In the genomic region with DNA sequence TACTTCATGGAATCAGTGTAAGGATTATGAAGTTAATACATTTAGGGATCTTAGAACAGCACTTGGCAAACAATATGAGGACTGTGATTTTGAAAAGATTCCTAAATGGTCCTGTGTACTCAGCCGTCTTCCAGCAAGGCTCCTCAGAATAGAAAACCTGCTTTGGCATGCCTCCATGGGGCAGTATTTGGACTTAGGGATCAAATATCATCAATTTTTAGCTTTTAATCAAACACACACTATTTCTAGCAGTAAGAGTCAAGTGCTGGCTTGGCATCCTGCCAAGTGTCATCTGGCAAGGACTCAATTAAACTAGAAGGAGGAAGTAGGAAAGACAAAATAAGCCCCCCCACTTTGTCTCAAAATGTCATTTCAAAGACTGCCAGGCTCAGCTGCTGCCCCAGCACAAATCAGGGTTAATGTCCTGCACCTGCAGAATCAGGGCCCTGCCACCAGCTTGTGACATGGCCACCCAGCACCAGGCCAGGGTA, we compare ENCODE assay signal across 1 cellular context.
TF ChIP-seq lines count a peak whose summit lies in the region.

No MANE protein-coding gene starts in this region.

TF ChIP-seq in HEK293, 187 proteins besides CTCF, POLR2A, EP300 and RAD21 (continued from another document and continues in another):
- TF ChIP-seq SP2 (tag by site-specific recombination; IDR thresholded peaks at IDR 0.05) (no peak), KLF16 (tag by site-specific recombination; IDR thresholded peaks at IDR 0.05) (0 out of 2 replicates have a peak, but pooled peaks have one; percentile 37), ZNF747 (tag by site-specific recombination; IDR thresholded peaks at IDR 0.05) (no peak), ZNF274 (IDR thresholded peaks at IDR 0.05; ENCODE audit: low read length) (no peak), ZNF274 (tag by site-specific recombination; IDR thresholded peaks at IDR 0.05; ENCODE audit: borderline replicate concordance) (no peak), ZBTB17 (tag by site-specific recombination; IDR thresholded peaks at IDR 0.05) (peak; percentile 15; the same call in 1 of the 2 replicates), ZNF202 (tag by site-specific recombination; IDR thresholded peaks at IDR 0.05; ENCODE audit: borderline replicate concordance) (no peak), ZFP41 (tag by site-specific recombination; IDR thresholded peaks at IDR 0.05; ENCODE audit: borderline replicate concordance) (no peak), ZBTB48 (tag by site-specific recombination; IDR thresholded peaks at IDR 0.05) (peak; percentile 71), TCF7L2 (IDR thresholded peaks at IDR 0.05; ENCODE audit: borderline replicate concordance, low read depth, low read length) (no peak), ZNF16 (tag by site-specific recombination; IDR thresholded peaks at IDR 0.05; ENCODE audit: low read depth) (no peak), ZNF768 (tag by site-specific recombination; IDR thresholded peaks at IDR 0.05) (no peak), WT1 (tag by site-specific recombination; IDR thresholded peaks at IDR 0.05) (no peak), GLIS1 (tag by site-specific recombination; IDR thresholded peaks at IDR 0.05) (no peak), ZNF423 (tag by site-specific recombination; IDR thresholded peaks at IDR 0.05) (no peak), ZNF776 (tag by site-specific recombination; IDR thresholded peaks at IDR 0.05; ENCODE audit: borderline replicate concordance) (no peak), ZNF404 (tag by site-specific recombination; IDR thresholded peaks at IDR 0.05) (no peak), KLF7 (tag by site-specific recombination; IDR thresholded peaks at IDR 0.05; ENCODE audit: borderline replicate concordance) (no peak), ZNF670 (tag by site-specific recombination; IDR thresholded peaks at IDR 0.05; ENCODE audit: low read depth) (no peak), ZNF324 (tag by site-specific recombination; IDR thresholded peaks at IDR 0.05) (no peak), ZNF350 (tag by site-specific recombination; IDR thresholded peaks at IDR 0.05) (peak; percentile 95), ZNF354C (tag by site-specific recombination; IDR thresholded peaks at IDR 0.05; ENCODE audit: borderline replicate concordance, low read depth) (no peak), ZNF112 (tag by site-specific recombination; IDR thresholded peaks at IDR 0.05) (peak; percentile 72; the same call in 1 of the 2 replicates), ZNF76 (tag by site-specific recombination; IDR thresholded peaks at IDR 0.05; ENCODE audit: borderline replicate concordance, low read depth) (no peak)
- TF ChIP-seq, protein P1, sequence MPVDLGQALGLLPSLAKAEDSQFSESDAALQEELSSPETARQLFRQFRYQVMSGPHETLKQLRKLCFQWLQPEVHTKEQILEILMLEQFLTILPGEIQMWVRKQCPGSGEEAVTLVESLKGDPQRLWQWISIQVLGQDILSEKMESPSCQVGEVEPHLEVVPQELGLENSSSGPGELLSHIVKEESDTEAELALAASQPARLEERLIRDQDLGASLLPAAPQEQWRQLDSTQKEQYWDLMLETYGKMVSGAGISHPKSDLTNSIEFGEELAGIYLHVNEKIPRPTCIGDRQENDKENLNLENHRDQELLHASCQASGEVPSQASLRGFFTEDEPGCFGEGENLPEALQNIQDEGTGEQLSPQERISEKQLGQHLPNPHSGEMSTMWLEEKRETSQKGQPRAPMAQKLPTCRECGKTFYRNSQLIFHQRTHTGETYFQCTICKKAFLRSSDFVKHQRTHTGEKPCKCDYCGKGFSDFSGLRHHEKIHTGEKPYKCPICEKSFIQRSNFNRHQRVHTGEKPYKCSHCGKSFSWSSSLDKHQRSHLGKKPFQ (tag by site-specific recombination; IDR thresholded peaks at IDR 0.05), result no peak
- TF ChIP-seq, protein P2, sequence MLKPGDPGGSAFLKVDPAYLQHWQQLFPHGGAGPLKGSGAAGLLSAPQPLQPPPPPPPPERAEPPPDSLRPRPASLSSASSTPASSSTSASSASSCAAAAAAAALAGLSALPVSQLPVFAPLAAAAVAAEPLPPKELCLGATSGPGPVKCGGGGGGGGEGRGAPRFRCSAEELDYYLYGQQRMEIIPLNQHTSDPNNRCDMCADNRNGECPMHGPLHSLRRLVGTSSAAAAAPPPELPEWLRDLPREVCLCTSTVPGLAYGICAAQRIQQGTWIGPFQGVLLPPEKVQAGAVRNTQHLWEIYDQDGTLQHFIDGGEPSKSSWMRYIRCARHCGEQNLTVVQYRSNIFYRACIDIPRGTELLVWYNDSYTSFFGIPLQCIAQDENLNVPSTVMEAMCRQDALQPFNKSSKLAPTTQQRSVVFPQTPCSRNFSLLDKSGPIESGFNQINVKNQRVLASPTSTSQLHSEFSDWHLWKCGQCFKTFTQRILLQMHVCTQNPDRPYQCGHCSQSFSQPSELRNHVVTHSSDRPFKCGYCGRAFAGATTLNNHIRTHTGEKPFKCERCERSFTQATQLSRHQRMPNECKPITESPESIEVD (tag by site-specific recombination; IDR thresholded peaks at IDR 0.05), result peak; percentile 91
- TF ChIP-seq, protein P3, sequence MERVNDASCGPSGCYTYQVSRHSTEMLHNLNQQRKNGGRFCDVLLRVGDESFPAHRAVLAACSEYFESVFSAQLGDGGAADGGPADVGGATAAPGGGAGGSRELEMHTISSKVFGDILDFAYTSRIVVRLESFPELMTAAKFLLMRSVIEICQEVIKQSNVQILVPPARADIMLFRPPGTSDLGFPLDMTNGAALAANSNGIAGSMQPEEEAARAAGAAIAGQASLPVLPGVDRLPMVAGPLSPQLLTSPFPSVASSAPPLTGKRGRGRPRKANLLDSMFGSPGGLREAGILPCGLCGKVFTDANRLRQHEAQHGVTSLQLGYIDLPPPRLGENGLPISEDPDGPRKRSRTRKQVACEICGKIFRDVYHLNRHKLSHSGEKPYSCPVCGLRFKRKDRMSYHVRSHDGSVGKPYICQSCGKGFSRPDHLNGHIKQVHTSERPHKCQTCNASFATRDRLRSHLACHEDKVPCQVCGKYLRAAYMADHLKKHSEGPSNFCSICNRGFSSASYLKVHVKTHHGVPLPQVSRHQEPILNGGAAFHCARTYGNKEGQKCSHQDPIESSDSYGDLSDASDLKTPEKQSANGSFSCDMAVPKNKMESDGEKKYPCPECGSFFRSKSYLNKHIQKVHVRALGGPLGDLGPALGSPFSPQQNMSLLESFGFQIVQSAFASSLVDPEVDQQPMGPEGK (tag by site-specific recombination; IDR thresholded peaks at IDR 0.05), result peak; percentile 58
- TF ChIP-seq, protein P4, sequence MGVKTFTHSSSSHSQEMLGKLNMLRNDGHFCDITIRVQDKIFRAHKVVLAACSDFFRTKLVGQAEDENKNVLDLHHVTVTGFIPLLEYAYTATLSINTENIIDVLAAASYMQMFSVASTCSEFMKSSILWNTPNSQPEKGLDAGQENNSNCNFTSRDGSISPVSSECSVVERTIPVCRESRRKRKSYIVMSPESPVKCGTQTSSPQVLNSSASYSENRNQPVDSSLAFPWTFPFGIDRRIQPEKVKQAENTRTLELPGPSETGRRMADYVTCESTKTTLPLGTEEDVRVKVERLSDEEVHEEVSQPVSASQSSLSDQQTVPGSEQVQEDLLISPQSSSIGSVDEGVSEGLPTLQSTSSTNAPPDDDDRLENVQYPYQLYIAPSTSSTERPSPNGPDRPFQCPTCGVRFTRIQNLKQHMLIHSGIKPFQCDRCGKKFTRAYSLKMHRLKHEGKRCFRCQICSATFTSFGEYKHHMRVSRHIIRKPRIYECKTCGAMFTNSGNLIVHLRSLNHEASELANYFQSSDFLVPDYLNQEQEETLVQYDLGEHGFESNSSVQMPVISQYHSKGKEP (tag by site-specific recombination; IDR thresholded peaks at IDR 0.05), result peak; percentile 80
- TF ChIP-seq, protein P5, sequence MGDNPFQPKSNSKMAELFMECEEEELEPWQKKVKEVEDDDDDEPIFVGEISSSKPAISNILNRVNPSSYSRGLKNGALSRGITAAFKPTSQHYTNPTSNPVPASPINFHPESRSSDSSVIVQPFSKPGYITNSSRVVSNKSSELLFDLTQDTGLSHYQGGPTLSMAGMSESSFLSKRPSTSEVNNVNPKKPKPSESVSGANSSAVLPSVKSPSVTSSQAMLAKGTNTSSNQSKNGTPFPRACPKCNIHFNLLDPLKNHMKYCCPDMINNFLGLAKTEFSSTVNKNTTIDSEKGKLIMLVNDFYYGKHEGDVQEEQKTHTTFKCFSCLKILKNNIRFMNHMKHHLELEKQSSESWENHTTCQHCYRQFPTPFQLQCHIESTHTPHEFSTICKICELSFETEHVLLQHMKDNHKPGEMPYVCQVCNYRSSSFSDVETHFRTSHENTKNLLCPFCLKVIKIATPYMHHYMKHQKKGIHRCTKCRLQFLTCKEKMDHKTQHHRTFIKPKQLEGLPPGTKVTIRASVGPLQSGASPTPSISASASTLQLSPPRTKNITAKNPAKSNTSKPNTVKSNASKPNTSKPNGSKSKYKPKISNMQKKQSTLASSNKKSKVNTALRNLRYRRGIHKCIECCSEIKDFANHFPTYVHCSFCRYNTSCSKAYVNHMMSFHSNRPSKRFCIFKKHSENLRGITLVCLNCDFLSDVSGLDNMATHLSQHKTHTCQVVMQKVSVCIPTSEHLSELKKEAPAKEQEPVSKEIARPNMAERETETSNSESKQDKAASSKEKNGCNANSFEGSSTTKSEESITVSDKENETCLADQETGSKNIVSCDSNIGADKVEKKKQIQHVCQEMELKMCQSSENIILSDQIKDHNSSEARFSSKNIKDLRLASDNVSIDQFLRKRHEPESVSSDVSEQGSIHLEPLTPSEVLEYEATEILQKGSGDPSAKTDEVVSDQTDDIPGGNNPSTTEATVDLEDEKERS (tag by site-specific recombination; IDR thresholded peaks at IDR 0.05), result no peak
- TF ChIP-seq, protein P6, sequence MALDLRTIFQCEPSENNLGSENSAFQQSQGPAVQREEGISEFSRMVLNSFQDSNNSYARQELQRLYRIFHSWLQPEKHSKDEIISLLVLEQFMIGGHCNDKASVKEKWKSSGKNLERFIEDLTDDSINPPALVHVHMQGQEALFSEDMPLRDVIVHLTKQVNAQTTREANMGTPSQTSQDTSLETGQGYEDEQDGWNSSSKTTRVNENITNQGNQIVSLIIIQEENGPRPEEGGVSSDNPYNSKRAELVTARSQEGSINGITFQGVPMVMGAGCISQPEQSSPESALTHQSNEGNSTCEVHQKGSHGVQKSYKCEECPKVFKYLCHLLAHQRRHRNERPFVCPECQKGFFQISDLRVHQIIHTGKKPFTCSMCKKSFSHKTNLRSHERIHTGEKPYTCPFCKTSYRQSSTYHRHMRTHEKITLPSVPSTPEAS (tag by site-specific recombination; IDR thresholded peaks at IDR 0.05), result no peak
- TF ChIP-seq, protein P7, sequence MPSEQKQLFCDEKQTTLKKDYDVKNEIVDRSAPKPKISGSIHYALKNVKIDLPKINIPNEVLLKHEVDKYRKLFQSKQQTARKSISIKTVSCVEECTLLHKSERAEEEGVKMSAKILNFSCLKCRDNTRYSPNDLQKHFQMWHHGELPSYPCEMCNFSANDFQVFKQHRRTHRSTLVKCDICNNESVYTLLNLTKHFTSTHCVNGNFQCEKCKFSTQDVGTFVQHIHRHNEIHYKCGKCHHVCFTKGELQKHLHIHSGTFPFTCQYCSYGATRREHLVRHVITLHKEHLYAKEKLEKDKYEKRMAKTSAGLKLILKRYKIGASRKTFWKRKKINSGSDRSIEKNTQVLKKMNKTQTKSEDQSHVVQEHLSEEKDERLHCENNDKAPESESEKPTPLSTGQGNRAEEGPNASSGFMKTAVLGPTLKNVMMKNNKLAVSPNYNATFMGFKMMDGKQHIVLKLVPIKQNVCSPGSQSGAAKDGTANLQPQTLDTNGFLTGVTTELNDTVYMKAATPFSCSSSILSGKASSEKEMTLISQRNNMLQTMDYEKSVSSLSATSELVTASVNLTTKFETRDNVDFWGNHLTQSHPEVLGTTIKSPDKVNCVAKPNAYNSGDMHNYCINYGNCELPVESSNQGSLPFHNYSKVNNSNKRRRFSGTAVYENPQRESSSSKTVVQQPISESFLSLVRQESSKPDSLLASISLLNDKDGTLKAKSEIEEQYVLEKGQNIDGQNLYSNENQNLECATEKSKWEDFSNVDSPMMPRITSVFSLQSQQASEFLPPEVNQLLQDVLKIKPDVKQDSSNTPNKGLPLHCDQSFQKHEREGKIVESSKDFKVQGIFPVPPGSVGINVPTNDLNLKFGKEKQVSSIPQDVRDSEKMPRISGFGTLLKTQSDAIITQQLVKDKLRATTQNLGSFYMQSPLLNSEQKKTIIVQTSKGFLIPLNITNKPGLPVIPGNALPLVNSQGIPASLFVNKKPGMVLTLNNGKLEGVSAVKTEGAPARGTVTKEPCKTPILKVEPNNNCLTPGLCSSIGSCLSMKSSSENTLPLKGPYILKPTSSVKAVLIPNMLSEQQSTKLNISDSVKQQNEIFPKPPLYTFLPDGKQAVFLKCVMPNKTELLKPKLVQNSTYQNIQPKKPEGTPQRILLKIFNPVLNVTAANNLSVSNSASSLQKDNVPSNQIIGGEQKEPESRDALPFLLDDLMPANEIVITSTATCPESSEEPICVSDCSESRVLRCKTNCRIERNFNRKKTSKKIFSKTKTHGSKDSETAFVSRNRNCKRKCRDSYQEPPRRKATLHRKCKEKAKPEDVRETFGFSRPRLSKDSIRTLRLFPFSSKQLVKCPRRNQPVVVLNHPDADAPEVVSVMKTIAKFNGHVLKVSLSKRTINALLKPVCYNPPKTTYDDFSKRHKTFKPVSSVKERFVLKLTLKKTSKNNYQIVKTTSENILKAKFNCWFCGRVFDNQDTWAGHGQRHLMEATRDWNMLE (tag by site-specific recombination; conservative IDR thresholded peaks at IDR 0.05; ENCODE audit: low read depth), result no peak
- TF ChIP-seq, protein P8, sequence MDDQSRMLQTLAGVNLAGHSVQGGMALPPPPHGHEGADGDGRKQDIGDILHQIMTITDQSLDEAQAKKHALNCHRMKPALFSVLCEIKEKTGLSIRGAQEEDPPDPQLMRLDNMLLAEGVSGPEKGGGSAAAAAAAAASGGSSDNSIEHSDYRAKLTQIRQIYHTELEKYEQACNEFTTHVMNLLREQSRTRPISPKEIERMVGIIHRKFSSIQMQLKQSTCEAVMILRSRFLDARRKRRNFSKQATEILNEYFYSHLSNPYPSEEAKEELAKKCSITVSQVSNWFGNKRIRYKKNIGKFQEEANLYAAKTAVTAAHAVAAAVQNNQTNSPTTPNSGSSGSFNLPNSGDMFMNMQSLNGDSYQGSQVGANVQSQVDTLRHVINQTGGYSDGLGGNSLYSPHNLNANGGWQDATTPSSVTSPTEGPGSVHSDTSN (CRISPR knock-in tag; IDR thresholded peaks at IDR 0.05), result no peak
